Comparison of ENCODE assay signal across 37 cellular contexts in genomic region chr3:194913281-194913680, GRCh38.
"Had no signal": no experiment of that assay in that cellular context is flagged by ENCODE, and none has a peak within 500 bp of the region (broad histone marks: within the 10 kb centered on the region; RNA-seq: fewer than 3 reads in every experiment).

No MANE protein-coding gene starts in this region.

- ATAC-seq: activated CD8-positive, alpha-beta T cell treated with anti-CD3 and anti-CD28 coated beads for 36 hours; activated naive CD4-positive, alpha-beta T cell treated with anti-CD3 and anti-CD28 coated beads, Interleukin-2, amount 50 U/mL, for 72 hours; activated T-cell treated with anti-CD3 and anti-CD28 coated beads, Interleukin-2, amount 50 U/mL, for 4 hours; activated T-cell treated with anti-CD3 and anti-CD28 coated beads, Interleukin-2, amount 50 U/mL, for 72 hours; activated T-helper 17 cell treated with anti-CD3 and anti-CD28 coated beads, Interleukin-2, amount 50 U/mL, for 72 hours; body of pancreas had no signal

- H3K4me1 ChIP-seq: adrenal gland, body of pancreas, breast epithelium had no signal

- H3K4me3 Mint-ChIP-seq: activated B cell treated with CpG ODN at 0.5 μM for 24 hours; activated CD4-positive, alpha-beta memory T cell treated with anti-CD3 and anti-CD28 coated beads for 36 hours; activated CD8-positive, alpha-beta T cell treated with anti-CD3 and anti-CD28 coated beads for 36 hours; activated naive CD4-positive, alpha-beta T cell treated with anti-CD3 and anti-CD28 coated beads for 36 hours; activated naive CD8-positive, alpha-beta T cell treated with anti-CD3 and anti-CD28 coated beads for 36 hours; activated T-cell treated with anti-CD3 and anti-CD28 coated beads, Interleukin-2, amount 50 U/mL, for 4 hours; activated T-cell treated with anti-CD3 and anti-CD28 coated beads, Interleukin-2, amount 50 U/mL, for 72 hours; activated T-helper 1 cell treated with anti-CD3 and anti-CD28 coated beads, Interleukin-12 subunit alpha, Interleukin-12 subunit beta, Interleukin-2, Interleukin-4 antibody, amounts not matched to agents 30 ng/mL and 10 ng/mL and 1 ng/mL, durations not matched to agents 14 hours and 24 hours and 36 hours; activated T-helper 17 cell treated with anti-CD3 and anti-CD28 coated beads, Interleukin-2, amount 50 U/mL, for 72 hours; T-helper 1 cell treated with Interleukin-12 subunit alpha and Interleukin-12 subunit beta and Interleukin-4 antibody, amounts not matched to agents 30 μg/mL and 1 μg/mL, for 36 hours; T-helper 2 cell treated with Interferon-gamma antibody and Interleukin-4, amounts not matched to agents 5 μg/mL and 100 μg/mL, for 36 hours had no signal

- H3K9me3 ChIP-seq: body of pancreas, breast epithelium had no signal

- H3K27ac ChIP-seq: adrenal gland, body of pancreas, brain microvascular endothelial cell, breast epithelium, VCaP had no signal

- H3K9me3 Mint-ChIP-seq: activated CD8-positive, alpha-beta T cell treated with anti-CD3 and anti-CD28 coated beads for 36 hours; activated naive CD4-positive, alpha-beta T cell treated with anti-CD3 and anti-CD28 coated beads for 36 hours; activated T-cell treated with anti-CD3 and anti-CD28 coated beads, Interleukin-2, amount 50 U/mL, for 72 hours; activated T-helper 1 cell treated with anti-CD3 and anti-CD28 coated beads, Interleukin-12 subunit alpha, Interleukin-12 subunit beta, Interleukin-2, Interleukin-4 antibody, amounts not matched to agents 30 ng/mL and 10 ng/mL and 1 ng/mL, durations not matched to agents 14 hours and 24 hours and 36 hours; T-helper 1 cell treated with Interleukin-12 subunit alpha and Interleukin-12 subunit beta and Interleukin-4 antibody, amounts not matched to agents 30 μg/mL and 1 μg/mL, for 36 hours; T-helper 2 cell treated with Interferon-gamma antibody and Interleukin-4, amounts not matched to agents 5 μg/mL and 100 μg/mL, for 36 hours had no signal

- H3K36me3 Mint-ChIP-seq: activated CD4-positive, alpha-beta memory T cell treated with anti-CD3 and anti-CD28 coated beads for 36 hours; activated naive CD4-positive, alpha-beta T cell treated with anti-CD3 and anti-CD28 coated beads, Interleukin-2, amount 50 U/mL, for 72 hours had no signal

- FAIRE-seq: astrocyte, TTC549 had no signal

- DNase-seq: activated B cell treated with CpG ODN at 0.5 μM for 24 hours; activated CD4-positive, alpha-beta memory T cell treated with anti-CD3 and anti-CD28 coated beads for 36 hours; activated CD4-positive, alpha-beta T cell treated with anti-CD3 and anti-CD28 coated beads for 48 hours; activated CD4-positive, alpha-beta T cell treated with anti-CD3 and anti-CD28 coated beads, Interleukin-2, amount 50 U/mL, for 1 hour; activated CD4-positive, alpha-beta T cell treated with anti-CD3 and anti-CD28 coated beads, Interleukin-2, amount 50 U/mL, for 4 hours; activated CD4-positive, CD25-positive, alpha-beta regulatory T cell treated with anti-CD3 and anti-CD28 coated beads, Interleukin-2, amount 50 U/mL, for 72 hours; activated CD8-positive, alpha-beta memory T cell treated with anti-CD3 and anti-CD28 coated beads, Interleukin-2, amount 50 U/mL, for 4 hours; activated CD8-positive, alpha-beta T cell treated with anti-CD3 and anti-CD28 coated beads for 36 hours; activated effector memory CD4-positive, alpha-beta T cell treated with anti-CD3 and anti-CD28 coated beads, Interleukin-2, amount 50 U/mL, for 16 hours; activated gamma-delta T cell treated with Interleukin-2 at 50 U/mL for 16 hours; activated naive CD4-positive, alpha-beta T cell; activated naive CD4-positive, alpha-beta T cell treated with anti-CD3 and anti-CD28 coated beads for 36 hours; activated naive CD4-positive, alpha-beta T cell treated with anti-CD3 and anti-CD28 coated beads, Interleukin-2, amount 50 U/mL, for 16 hours; activated naive CD8-positive, alpha-beta T cell treated with anti-CD3 and anti-CD28 coated beads for 36 hours; activated T-cell treated with anti-CD3 and anti-CD28 coated beads for 4 hours; activated T-cell treated with anti-CD3 and anti-CD28 coated beads, Interleukin-2, amount 50 U/mL, for 1 hour; activated T-cell treated with anti-CD3 and anti-CD28 coated beads, Interleukin-2, amount 50 U/mL, for 4 hours; activated T-cell treated with anti-CD3 and anti-CD28 coated beads, Interleukin-2, amount 50 U/mL, for 72 hours; adrenal gland; amniotic stem cell; aorta; body of pancreas; brain microvascular endothelial cell; central memory CD4-positive, alpha-beta T cell; SW 1271; T-helper 1 cell; T-helper 2 cell; T-helper 9 cell had no signal

- H3K27me3 ChIP-seq: adrenal gland, body of pancreas, brain microvascular endothelial cell, breast epithelium had no signal

- H3K4me1 Mint-ChIP-seq: activated naive CD8-positive, alpha-beta T cell treated with anti-CD3 and anti-CD28 coated beads for 36 hours; activated T-helper 17 cell treated with anti-CD3 and anti-CD28 coated beads, Interleukin-2, amount 50 U/mL, for 72 hours had no signal

- H3K4me3 ChIP-seq: adrenal gland, body of pancreas, breast epithelium had no signal

- H3K36me3 ChIP-seq: adrenal gland, brain microvascular endothelial cell, breast epithelium had no signal

- H3K27ac Mint-ChIP-seq: activated B cell treated with CpG ODN at 0.5 μM for 24 hours; activated CD4-positive, alpha-beta memory T cell treated with anti-CD3 and anti-CD28 coated beads for 36 hours; activated CD8-positive, alpha-beta T cell treated with anti-CD3 and anti-CD28 coated beads for 36 hours; activated naive CD4-positive, alpha-beta T cell treated with anti-CD3 and anti-CD28 coated beads for 36 hours; activated naive CD4-positive, alpha-beta T cell treated with anti-CD3 and anti-CD28 coated beads, Interleukin-2, amount 50 U/mL, for 72 hours; activated naive CD8-positive, alpha-beta T cell treated with anti-CD3 and anti-CD28 coated beads for 36 hours; activated T-cell treated with anti-CD3 and anti-CD28 coated beads, Interleukin-2, amount 50 U/mL, for 72 hours; activated T-helper 1 cell treated with anti-CD3 and anti-CD28 coated beads, Interleukin-12 subunit alpha, Interleukin-12 subunit beta, Interleukin-2, Interleukin-4 antibody, amounts not matched to agents 30 ng/mL and 10 ng/mL and 1 ng/mL, durations not matched to agents 14 hours and 24 hours and 36 hours; activated T-helper 17 cell treated with anti-CD3 and anti-CD28 coated beads, Interleukin-2, amount 50 U/mL, for 72 hours; T-helper 1 cell treated with Interleukin-12 subunit alpha and Interleukin-12 subunit beta and Interleukin-4 antibody, amounts not matched to agents 30 μg/mL and 1 μg/mL, for 36 hours; T-helper 2 cell treated with Interferon-gamma antibody and Interleukin-4, amounts not matched to agents 5 μg/mL and 100 μg/mL, for 36 hours had no signal
